Comparison of ENCODE assay signal across 8 cellular contexts in genomic region chr20:25178563-25179438, GRCh38. TPM values are rescaled to one million over a fixed set of nuclear protein-coding genes. Genes with fewer than 3 reads are reported as not detected.
DNase-seq lines count a peak whose midpoint lies in the region; ATAC-seq and TF ChIP-seq lines count a peak whose summit lies in the region.

No MANE protein-coding gene starts in this region.

- H3K9me3 ChIP-seq in CD4-positive, alpha-beta memory T cell (ENCODE audit: control insufficient read depth in 1 of 2, low read length in 2 of 2), result no peaks in the 10 kb centered on the region
- peaks cover 0 to 19% (median 6%) of the 10 kb centered on the region in 12 donors for H3K9me3 ChIP-seq in heart left ventricle

- H3K27me3 Mint-ChIP-seq in CD4-positive, alpha-beta memory T cell, result peaks cover 4 to 6% of the 10 kb centered on the region in 2 donors
- H3K27me3 Mint-ChIP-seq in activated T-helper 17 cell treated with anti-CD3 and anti-CD28 coated beads, Interleukin-2, amount 50 U/mL, for 72 hours, result peaks cover 3% of the 10 kb centered on the region
- H3K27me3 Mint-ChIP-seq in activated T-helper 2 cell treated with anti-CD3 and anti-CD28 coated beads, Interferon-gamma antibody, Interleukin-2, Interleukin-4, amounts not matched to agents 10 μg/mL and 5 μg/mL and 100 μg/mL, durations not matched to agents 14 hours and 24 hours and 36 hours (ENCODE audit: low read depth), result peaks cover 12% of the 10 kb centered on the region

- H3K27ac ChIP-seq in CD4-positive, alpha-beta memory T cell (ENCODE audit: low read depth, low read length), result no peak overlapping the region
- H3K27ac ChIP-seq in heart left ventricle, result no peak overlapping the region

- peak; percentile 32 to 47 (median 44) for DNase-seq in CD4-positive, alpha-beta memory T cell
- DNase-seq in NCI-H2171 treated with DMSO at 0.1 percent for 48 hours (lab: John Stamatoyannopoulos, UW), result peak; percentile 75
- no peak for DNase-seq in heart left ventricle
- no peak for DNase-seq in sciatic nerve (ENCODE audit: low spot score)
- no peak for DNase-seq in activated T-helper 2 cell treated with anti-CD3 and anti-CD28 coated beads, Interferon-gamma antibody, Interleukin-2, Interleukin-4, amounts not matched to agents 10 μg/mL and 5 μg/mL and 100 μg/mL, durations not matched to agents 14 hours and 24 hours and 36 hours (ENCODE audit: low spot score)
- no peak for DNase-seq in stimulated activated naive CD4-positive, alpha-beta T cell treated with Interleukin-2 at 50 U/mL for 16 hours (lab: John Stamatoyannopoulos, UW)

- CTCF ChIA-PET in CD4-positive, alpha-beta memory T cell (lab: Charles Lee; ENCODE audit: partially characterized antibody), result interaction anchor here (0.7 to 3.0 kb wide), 21 partner anchors 12 to 1077 kb away, joined by 3 to 18 read pairs (median 4); partner anchors contain the start of genes ENTPD6 and VSX1

- no peaks in the 10 kb centered on the region for H3K27me3 ChIP-seq in CD4-positive, alpha-beta memory T cell (ENCODE audit: insufficient read depth, low read length)
- H3K27me3 ChIP-seq in heart left ventricle, result no peaks in the 10 kb centered on the region

- H3K4me1 Mint-ChIP-seq in CD4-positive, alpha-beta memory T cell, result peaks cover 0 to 2% (median under 1%) of the 10 kb centered on the region in 4 donors
- peaks cover under 1% of the 10 kb centered on the region for H3K4me1 Mint-ChIP-seq in activated T-helper 17 cell treated with anti-CD3 and anti-CD28 coated beads, Interleukin-2, amount 50 U/mL, for 72 hours
- H3K4me1 Mint-ChIP-seq in activated T-helper 2 cell treated with anti-CD3 and anti-CD28 coated beads, Interferon-gamma antibody, Interleukin-2, Interleukin-4, amounts not matched to agents 10 μg/mL and 5 μg/mL and 100 μg/mL, durations not matched to agents 14 hours and 24 hours and 36 hours (ENCODE audit: low read depth), result peaks cover 3% of the 10 kb centered on the region

- TF ChIP-seq POLR2A in heart left ventricle (IDR thresholded peaks at IDR 0.05), result no peak

- 29 to 34% (median 30%) methylated on average over 7 of the region's 7 CpGs for WGBS in heart left ventricle, 4 donors

- H3K4me3 Mint-ChIP-seq in CD4-positive, alpha-beta memory T cell, result no peak overlapping the region
- no peak overlapping the region for H3K4me3 Mint-ChIP-seq in activated T-helper 17 cell treated with anti-CD3 and anti-CD28 coated beads, Interleukin-2, amount 50 U/mL, for 72 hours
- H3K4me3 Mint-ChIP-seq in activated T-helper 2 cell treated with anti-CD3 and anti-CD28 coated beads, Interferon-gamma antibody, Interleukin-2, Interleukin-4, amounts not matched to agents 10 μg/mL and 5 μg/mL and 100 μg/mL, durations not matched to agents 14 hours and 24 hours and 36 hours (ENCODE audit: low read depth), result no peak overlapping the region

- H3K9me3 Mint-ChIP-seq in CD4-positive, alpha-beta memory T cell, result peaks cover 0 to 19% (median 12%) of the 10 kb centered on the region in 8 donors
- H3K9me3 Mint-ChIP-seq in activated T-helper 17 cell treated with anti-CD3 and anti-CD28 coated beads, Interleukin-2, amount 50 U/mL, for 72 hours, result peaks cover 3% of the 10 kb centered on the region
- peaks cover 11% of the 10 kb centered on the region for H3K9me3 Mint-ChIP-seq in activated T-helper 2 cell treated with anti-CD3 and anti-CD28 coated beads, Interferon-gamma antibody, Interleukin-2, Interleukin-4, amounts not matched to agents 10 μg/mL and 5 μg/mL and 100 μg/mL, durations not matched to agents 14 hours and 24 hours and 36 hours

- intact Hi-C loops in CD4-positive, alpha-beta memory T cell (cut with micrococcal nuclease), result loop anchor here (1.0 kb wide), 3 partner anchors 88 to 184 kb away; no protein-coding TSS in a partner anchor
- intact Hi-C loops in heart left ventricle (cut with DNase I) (loop anchor here (1.0 to 5.0 kb wide), 7 partner anchors 96 to 186 kb away; partner anchors contain the start of genes VSX1 (in 3 of the 10) and APMAP (in 2 of the 10)), sciatic nerve (cut with DNase I) (loop anchor here (10.0 kb wide), 1 partner anchor 184 kb away; the partner anchor contains the start of gene APMAP)
- intact Hi-C loops in activated T-helper 2 cell treated with anti-CD3 and anti-CD28 coated beads, Interferon-gamma antibody, Interleukin-2, Interleukin-4, amounts not matched to agents 10 μg/mL and 5 μg/mL and 100 μg/mL, durations not matched to agents 14 hours and 24 hours and 36 hours (cut with micrococcal nuclease), result loop anchor here (1.0 to 10.0 kb wide), 3 partner anchors 96 to 1134 kb away; no protein-coding TSS in a partner anchor

- TF ChIP-seq CTCF in heart left ventricle (IDR thresholded peaks at IDR 0.05), result peak; percentile 54 to 80 (median 70)

- H3K36me3 Mint-ChIP-seq in CD4-positive, alpha-beta memory T cell, result peaks cover 3 to 5% of the 10 kb centered on the region in 2 donors
- no peaks in the 10 kb centered on the region for H3K36me3 Mint-ChIP-seq in activated T-helper 17 cell treated with anti-CD3 and anti-CD28 coated beads, Interleukin-2, amount 50 U/mL, for 72 hours (ENCODE audit: low read depth)
- no peaks in the 10 kb centered on the region for H3K36me3 Mint-ChIP-seq in activated T-helper 2 cell treated with anti-CD3 and anti-CD28 coated beads, Interferon-gamma antibody, Interleukin-2, Interleukin-4, amounts not matched to agents 10 μg/mL and 5 μg/mL and 100 μg/mL, durations not matched to agents 14 hours and 24 hours and 36 hours (ENCODE audit: low read depth)

- ATAC-seq in GM18867 (IDR thresholded peaks at IDR 0.05; ENCODE audit: unreplicated experiment), result peak; percentile 55
- ATAC-seq in activated T-helper 17 cell treated with anti-CD3 and anti-CD28 coated beads, Interleukin-2, amount 50 U/mL, for 72 hours (replicated peaks), result peak; percentile 67
- peak; percentile 67 to 90 (median 82) for ATAC-seq in heart left ventricle
- peak; percentile 92 for ATAC-seq in sciatic nerve

- POLR2A ChIA-PET in CD4-positive, alpha-beta memory T cell (lab: Charles Lee; ENCODE audit: partially characterized antibody), result no interaction called here

- no peaks in the 10 kb centered on the region for H3K4me1 ChIP-seq in CD4-positive, alpha-beta memory T cell (ENCODE audit: insufficient read depth, low read length)
- peaks cover 0 to 6% (median 0%) of the 10 kb centered on the region in 12 donors for H3K4me1 ChIP-seq in heart left ventricle

- no peaks in the 10 kb centered on the region for H3K36me3 ChIP-seq in CD4-positive, alpha-beta memory T cell (ENCODE audit: insufficient read depth, low read length)
- H3K36me3 ChIP-seq in heart left ventricle, result no peaks in the 10 kb centered on the region

- no peak overlapping the region for H3K4me3 ChIP-seq in CD4-positive, alpha-beta memory T cell (ENCODE audit: low read length in 2 of 2)
- H3K4me3 ChIP-seq in heart left ventricle, result no peak overlapping the region

- H3K27ac Mint-ChIP-seq in CD4-positive, alpha-beta memory T cell, result peak overlapping the region in 2 of 7 donors; percentile 69 to 78
- H3K27ac Mint-ChIP-seq in activated T-helper 17 cell treated with anti-CD3 and anti-CD28 coated beads, Interleukin-2, amount 50 U/mL, for 72 hours, result no peak overlapping the region
- H3K27ac Mint-ChIP-seq in activated T-helper 2 cell treated with anti-CD3 and anti-CD28 coated beads, Interferon-gamma antibody, Interleukin-2, Interleukin-4, amounts not matched to agents 10 μg/mL and 5 μg/mL and 100 μg/mL, durations not matched to agents 14 hours and 24 hours and 36 hours, result no peak overlapping the region

RNA-seq across cellular contexts. Expression of gene ENTPD6, which starts 16.7 kb away (rescaled TPM):
- total RNA-seq in CD4-positive, alpha-beta memory T cell, result 10 to 100 TPM; 90.2 to 94.3 TPM
- 10 to 100 TPM; 42.1 to 45.8 TPM for polyA plus RNA-seq in CD4-positive, alpha-beta memory T cell
- total RNA-seq in activated T-helper 17 cell treated with anti-CD3 and anti-CD28 coated beads, Interleukin-2, amount 50 U/mL, for 72 hours, result 10 to 100 TPM; 40.0 to 46.2 TPM
- total RNA-seq in heart left ventricle (100 to 1,000 TPM in 3 of 9 donors, 10 to 100 TPM in 6; 58.7 to 139 (median 86.7) TPM), sciatic nerve (59.3 TPM)
- polyA plus RNA-seq in heart left ventricle, result 100 to 1,000 TPM; 131 to 200 TPM
- 48.8 and 49.1 TPM in 2 replicates for total RNA-seq in activated T-helper 2 cell treated with anti-CD3 and anti-CD28 coated beads, Interferon-gamma antibody, Interleukin-2, Interleukin-4, amounts not matched to agents 10 μg/mL and 5 μg/mL and 100 μg/mL, durations not matched to agents 14 hours and 24 hours and 36 hours

Comparison
In these comparisons a context has a peak if more than half of its experiments do, and no peak if none do; other contexts are left out.
1. DNase-seq: peak in CD4-positive, alpha-beta memory T cell (5 of 5) and NCI-H2171 treated with DMSO at 0.1 percent for 48 hours (single experiment); none in heart left ventricle (0 of 5), sciatic nerve (single experiment), activated T-helper 2 cell treated with anti-CD3 and anti-CD28 coated beads, Interferon-gamma antibody, Interleukin-2, Interleukin-4, amounts not matched to agents 10 μg/mL and 5 μg/mL and 100 μg/mL, durations not matched to agents 14 hours and 24 hours and 36 hours (single experiment) and stimulated activated naive CD4-positive, alpha-beta T cell treated with Interleukin-2 at 50 U/mL for 16 hours (single experiment).
2. Peak in every context shown above with its lines, with median percentiles within 50 percentile points of each other: ATAC-seq.